ENCODE assay signal across 8 cellular contexts in the genomic region with DNA sequence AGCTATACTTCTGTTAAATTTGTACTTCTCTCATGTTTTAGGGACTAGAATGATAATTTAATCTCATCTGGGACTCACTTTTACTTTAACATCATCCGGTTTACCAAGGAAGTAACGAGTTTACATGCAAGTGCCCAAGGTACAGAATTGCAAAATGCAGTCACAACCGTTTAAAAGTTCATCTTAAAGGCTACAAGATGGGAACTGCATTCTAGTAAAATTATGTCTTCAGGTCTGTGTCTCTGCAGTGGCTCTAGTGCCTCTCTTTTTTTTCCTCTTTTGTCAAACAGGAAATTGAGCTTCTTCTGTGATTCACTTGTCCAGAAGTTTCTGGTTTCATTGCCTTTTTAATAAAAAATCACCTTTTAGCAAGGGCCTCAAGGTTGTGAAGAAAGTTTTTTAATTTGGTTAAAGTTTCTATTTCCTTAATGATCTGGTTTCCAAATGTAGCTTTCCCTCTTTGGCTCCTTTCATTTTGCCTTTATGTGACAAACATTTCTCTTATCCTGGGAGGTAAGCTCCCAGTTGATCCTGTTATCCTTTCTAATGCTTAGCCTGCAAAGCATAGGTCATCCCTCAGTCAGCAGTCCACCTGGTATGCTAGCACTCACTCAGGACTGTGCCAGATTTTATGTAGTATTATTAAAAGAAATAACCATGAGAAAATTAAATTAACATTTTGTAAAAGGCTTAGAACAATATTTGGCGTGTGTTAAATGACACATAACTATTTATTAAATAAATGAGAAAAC. TPM values are rescaled to one million over a fixed set of nuclear protein-coding genes. Genes with fewer than 3 reads are reported as not detected.
DNase-seq lines count a peak whose midpoint lies in the region; ATAC-seq, FAIRE-seq and TF ChIP-seq lines count a peak whose summit lies in the region.

No MANE protein-coding gene starts in this region.

- POLR2A ChIA-PET in A549 (lab: Yijun Ruan, JAX), result interaction anchor here (0.7 to 4.1 kb wide), 2 partner anchors 10 to 24 kb away, joined by 3 to 45 read pairs; no protein-coding TSS in a partner anchor

- ATAC-seq in A549, result no peak
- ATAC-seq in HG02759 (IDR thresholded peaks at IDR 0.05; ENCODE audit: unreplicated experiment), result no peak

- H3K4me1 ChIP-seq in A549 (peaks cover 44% of the 10 kb centered on the region), transverse colon (peaks cover 3 to 59% (median 32%) of the 10 kb centered on the region in 4 donors)

- in situ Hi-C loops in transverse colon (cut with MboI; ENCODE audit: low pct_ligation_motif_present in 1 of 4, low pct_unique_long_range_greater_than_20kb in 1 of 4, low sequenced_read_pairs in 3 of 4), result loop anchor here in 1 of 4 donors (25.0 kb wide), 1 partner anchor 129 kb away; a partner anchor contains a TSS

- no peaks in the 10 kb centered on the region for H3K27me3 Mint-ChIP-seq in activated naive CD8-positive, alpha-beta T cell

- TF ChIP-seq CTCF in A549 (IDR thresholded peaks at IDR 0.05), result no peak
- TF ChIP-seq CTCF in HFF-Myc (IDR thresholded peaks at IDR 0.05; ENCODE audit: low read depth, low read length, missing control alignments), result no peak
- no peak for TF ChIP-seq CTCF in transverse colon (IDR thresholded peaks at IDR 0.05)

- H3K4me3 Mint-ChIP-seq in activated naive CD8-positive, alpha-beta T cell, result peak overlapping the region; percentile 97

- 5% methylated on average over 4 of the region's 4 CpGs for WGBS in A549 (ENCODE audit: missing lambda C conversion rate)
- WGBS in transverse colon (ENCODE audit: low coverage in 1 of 2), 2 donors, result 21 to 26% methylated on average over 4 of the region's 4 CpGs

- H3K27me3 ChIP-seq in transverse colon, result no peaks in the 10 kb centered on the region

- H3K27ac ChIP-seq in A549 (peak overlapping the region; percentile 93 to 99), transverse colon (peak overlapping the region; percentile 98 to 99 (median 98))

- CTCF ChIA-PET in A549 (lab: Yijun Ruan, JAX), result interaction anchor here (1.2 kb wide), 2 partner anchors 9 to 101 kb away, joined by 3 read pairs; no protein-coding TSS in a partner anchor

- H3K9me3 ChIP-seq in A549, result no peaks in the 10 kb centered on the region
- no peaks in the 10 kb centered on the region for H3K9me3 ChIP-seq in transverse colon

- peaks cover 50% of the 10 kb centered on the region for H3K4me1 Mint-ChIP-seq in activated naive CD8-positive, alpha-beta T cell (ENCODE audit: low read depth)

- FAIRE-seq in A549 (lab: Jason Lieb, UNC), result no peak

- DNase-seq in A549 (ENCODE audit: low read depth in 1 of 2, low spot score in 1 of 2), result no peak
- no peak for DNase-seq in HFF-Myc (ENCODE audit: extremely low read depth, low read depth)
- DNase-seq in kidney tubule cell (ENCODE audit: low spot score), result peak; percentile 55
- no peak for DNase-seq in transverse colon
- DNase-seq in HK-2 (ENCODE audit: unreplicated experiment), result no peak
- no peak for DNase-seq in NCI-H1105 (lab: John Stamatoyannopoulos, UW)

- intact Hi-C loops in transverse colon (cut with DNase I; ENCODE audit: low total_unique reads), result no loop called here

- H3K36me3 Mint-ChIP-seq in activated naive CD8-positive, alpha-beta T cell, result peaks cover 19% of the 10 kb centered on the region

- no peak for TF ChIP-seq POLR2A in A549 (IDR thresholded peaks at IDR 0.05; ENCODE audit: low read length)
- no peak for TF ChIP-seq POLR2A in transverse colon (IDR thresholded peaks at IDR 0.05)

- H3K27ac Mint-ChIP-seq in activated naive CD8-positive, alpha-beta T cell, result peak overlapping the region; percentile 99

- no peak for TF ChIP-seq RAD21 in A549 (conservative IDR thresholded peaks at IDR 0.05 in 1 of 2, IDR thresholded peaks at IDR 0.05 in 1 of 2)

- peak overlapping the region; percentile 91 for H3K4me2 ChIP-seq in A549

- H3K36me3 ChIP-seq in transverse colon, result no peaks in the 10 kb centered on the region

- H3K4me3 ChIP-seq in A549 (peak overlapping the region; percentile 98), HFF-Myc (replicated peaks; ENCODE audit: low read depth, low read length) (peak overlapping the region; percentile 78), transverse colon (peak overlapping the region; percentile 70 to 96 (median 90))

- no peaks in the 10 kb centered on the region for H3K9me3 Mint-ChIP-seq in activated naive CD8-positive, alpha-beta T cell (ENCODE audit: low read depth)

- TF ChIP-seq EP300 in A549 (IDR thresholded peaks at IDR 0.05), result no peak
- no peak for TF ChIP-seq EP300 in transverse colon (IDR thresholded peaks at IDR 0.05; ENCODE audit: low read depth)

TF ChIP-seq in A549, 52 proteins besides CTCF, POLR2A, EP300 and RAD21:
- TF ChIP-seq BHLHE40 (IDR thresholded peaks at IDR 0.05; ENCODE audit: low read depth, low read length) (no peak), JUN (IDR thresholded peaks at IDR 0.05) (0 out of 5 replicates have a peak, but pooled peaks of 1 of the 2 experiments have one; percentile 9), PHF8 (IDR thresholded peaks at IDR 0.05; ENCODE audit: borderline replicate concordance, low read depth) (no peak)

RNA-seq across cellular contexts. Expression of a gene that starts 2.4 kb away (rescaled TPM):
- polyA plus RNA-seq in A549 (2011; rRNA removed), result 221 and 269 TPM in 2 replicates
- polyA plus RNA-seq in A549 (2012; cell fraction: cytosol; rRNA removed), result 27.9 and 32.7 TPM in 2 replicates
- polyA plus RNA-seq in A549 (2012; cell fraction: nucleus; rRNA removed), result 49.7 and 80.3 TPM in 2 replicates
- polyA plus RNA-seq in A549 (2017; fragmentation: RNase III; extraction: RNeasy Plus Mini Kit Qiagen cat#74134 plus additional on column Dnase treatment), result 270 to 321 TPM (median 286 TPM) in 3 replicates
- polyA minus RNA-seq in A549 (2011; rRNA and poly(A)+ RNA removed), result 194 and 213 TPM in 2 replicates
- 100 to 1,000 TPM in 1 of 4 donors, 10 to 100 TPM in 3; 58.0 to 141 (median 68.7) TPM for total RNA-seq in transverse colon
